In genomic region chr16:52545544-52546262, GRCh38 we compare ENCODE assay signal across 11 cellular contexts. TPM values are rescaled to one million over a fixed set of nuclear protein-coding genes. Genes with fewer than 3 reads are reported as not detected.
DNase-seq lines count a peak whose midpoint lies in the region; ATAC-seq, FAIRE-seq and TF ChIP-seq lines count a peak whose summit lies in the region.
"Had no signal": no experiment of that assay in that cellular context is flagged by ENCODE, and none has a peak within 500 bp of the region (broad histone marks: within the 10 kb centered on the region; RNA-seq: fewer than 3 reads in every experiment).

No MANE protein-coding gene starts in this region.

- 0 to 1% methylated on average over 38 of the region's 38 CpGs for WGBS in lower leg skin, 2 donors
- WGBS in stomach, 5 donors = 2 to 6% (median 3%) methylated on average over 30 to 38 of the region's 38 CpGs

- H3K9me3 ChIP-seq in astrocyte (ENCODE audit: insufficient read depth, low read depth, low read length) (no peaks in the 10 kb centered on the region), stomach (no peaks in the 10 kb centered on the region)

- no peak for TF ChIP-seq POLR2A in lower leg skin (IDR thresholded peaks at IDR 0.05)
- no peak for TF ChIP-seq POLR2A in stomach (IDR thresholded peaks at IDR 0.05)

- H3K4me1 ChIP-seq in astrocyte (ENCODE audit: insufficient read depth, low read length) (peaks cover 4% of the 10 kb centered on the region), stomach (peaks cover 10 to 61% (median 32%) of the 10 kb centered on the region in 4 donors)

- peaks cover 37% of the 10 kb centered on the region for H3K27me3 ChIP-seq in astrocyte (ENCODE audit: insufficient read depth, low read length)
- H3K27me3 ChIP-seq in stomach = peaks cover 0 to 31% (median 12%) of the 10 kb centered on the region in 3 donors

- no peaks in the 10 kb centered on the region for H3K36me3 ChIP-seq in astrocyte (ENCODE audit: insufficient read depth, low read length)
- no peaks in the 10 kb centered on the region for H3K36me3 ChIP-seq in stomach

- H3K27ac Mint-ChIP-seq in astrocyte (ENCODE audit: unreplicated experiment) = no peak overlapping the region
- H3K27ac Mint-ChIP-seq in activated T-helper 1 cell treated with anti-CD3 and anti-CD28 coated beads, Interleukin-12 subunit alpha, Interleukin-12 subunit beta, Interleukin-2, Interleukin-4 antibody, amounts not matched to agents 30 ng/mL and 10 ng/mL and 1 ng/mL, durations not matched to agents 14 hours and 24 hours and 36 hours = no peak overlapping the region

- ATAC-seq in omental fat pad (ENCODE audit: low FRiP score) = no peak

- H3K27ac ChIP-seq in astrocyte (ENCODE audit: low read depth, low read length) = no peak overlapping the region
- peak overlapping the region; percentile 88 to 97 (median 93) for H3K27ac ChIP-seq in stomach

- peak overlapping the region; percentile 40 for H3K4me3 ChIP-seq in astrocyte (ENCODE audit: insufficient read depth, low read depth, low read length)
- H3K4me3 ChIP-seq in lower leg skin (ENCODE audit: low read depth, poor library complexity, severe bottlenecking) = peak overlapping the region; percentile 23
- peak overlapping the region; percentile 68 to 76 (median 74) for H3K4me3 ChIP-seq in stomach

- peak overlapping the region; percentile 9 for H2AFZ ChIP-seq in astrocyte (ENCODE audit: low read depth, low read length)

- DNase-seq in NCI-H1417 (lab: John Stamatoyannopoulos, UW) (peak in 2 of 3 experiments; percentile 65 to 76), NCI-H1417 treated with DMSO at 0.1 percent for 48 hours (lab: John Stamatoyannopoulos, UW) (no peak), astrocyte (ENCODE audit: low read depth) (no peak), lower leg skin (ENCODE audit: low spot score in 2 of 2) (no peak), stomach (no peak), omental fat pad (ENCODE audit: low spot score) (no peak), NCI-H2107 (lab: John Stamatoyannopoulos, UW) (no peak)
- no peak for DNase-seq in activated T-helper 1 cell treated with anti-CD3 and anti-CD28 coated beads, Interleukin-12 subunit alpha, Interleukin-12 subunit beta, Interleukin-2, Interleukin-4 antibody, amounts not matched to agents 30 ng/mL and 10 ng/mL and 1 ng/mL, durations not matched to agents 14 hours and 24 hours and 36 hours (ENCODE audit: low spot score)
- DNase-seq: effector CD4-positive, alpha-beta T cell; NCI-H1930 had no signal

- no peak for TF ChIP-seq CTCF in astrocyte (IDR thresholded peaks at IDR 0.05; ENCODE audit: insufficient read depth, low read depth, low read length)
- no peak for TF ChIP-seq CTCF in lower leg skin (IDR thresholded peaks at IDR 0.05)
- TF ChIP-seq CTCF in stomach (IDR thresholded peaks at IDR 0.05) = no peak
- no peak for TF ChIP-seq CTCF in omental fat pad (IDR thresholded peaks at IDR 0.05)

- no peaks in the 10 kb centered on the region for H4K20me1 ChIP-seq in astrocyte (ENCODE audit: insufficient read depth, low read length)

- peak overlapping the region; percentile 92 for H3K4me3 Mint-ChIP-seq in astrocyte (ENCODE audit: unreplicated experiment)
- H3K4me3 Mint-ChIP-seq in activated T-helper 1 cell treated with anti-CD3 and anti-CD28 coated beads, Interleukin-12 subunit alpha, Interleukin-12 subunit beta, Interleukin-2, Interleukin-4 antibody, amounts not matched to agents 30 ng/mL and 10 ng/mL and 1 ng/mL, durations not matched to agents 14 hours and 24 hours and 36 hours = no peak overlapping the region

- peaks cover 22% of the 10 kb centered on the region for H3K27me3 Mint-ChIP-seq in astrocyte (ENCODE audit: low read depth, unreplicated experiment)
- H3K27me3 Mint-ChIP-seq in activated T-helper 1 cell treated with anti-CD3 and anti-CD28 coated beads, Interleukin-12 subunit alpha, Interleukin-12 subunit beta, Interleukin-2, Interleukin-4 antibody, amounts not matched to agents 30 ng/mL and 10 ng/mL and 1 ng/mL, durations not matched to agents 14 hours and 24 hours and 36 hours (ENCODE audit: insufficient read depth) = peaks cover 40% of the 10 kb centered on the region

- peak overlapping the region; percentile 78 for H3K4me2 ChIP-seq in astrocyte (ENCODE audit: low read length)

- H3K79me2 ChIP-seq in astrocyte (ENCODE audit: insufficient read depth, low read length) = no peaks in the 10 kb centered on the region

- no peak for TF ChIP-seq EP300 in stomach (IDR thresholded peaks at IDR 0.05)

- no peaks in the 10 kb centered on the region for H3K9me3 Mint-ChIP-seq in astrocyte (ENCODE audit: unreplicated experiment)
- no peaks in the 10 kb centered on the region for H3K9me3 Mint-ChIP-seq in activated T-helper 1 cell treated with anti-CD3 and anti-CD28 coated beads, Interleukin-12 subunit alpha, Interleukin-12 subunit beta, Interleukin-2, Interleukin-4 antibody, amounts not matched to agents 30 ng/mL and 10 ng/mL and 1 ng/mL, durations not matched to agents 14 hours and 24 hours and 36 hours

- intact Hi-C loops in lower leg skin (cut with DNase I; ENCODE audit: low total_unique reads) = no loop called here
- intact Hi-C loops in stomach (cut with DNase I; ENCODE audit: low total_unique reads) = no loop called here
- intact Hi-C loops in activated T-helper 1 cell treated with anti-CD3 and anti-CD28 coated beads, Interleukin-12 subunit alpha, Interleukin-12 subunit beta, Interleukin-2, Interleukin-4 antibody, amounts not matched to agents 30 ng/mL and 10 ng/mL and 1 ng/mL, durations not matched to agents 14 hours and 24 hours and 36 hours (cut with micrococcal nuclease) = no loop called here

- peak overlapping the region; percentile 5 for H3K9ac ChIP-seq in astrocyte (ENCODE audit: low read length)

- H3K4me1 Mint-ChIP-seq in astrocyte (ENCODE audit: low read depth, unreplicated experiment) = peaks cover 3% of the 10 kb centered on the region
- no peaks in the 10 kb centered on the region for H3K4me1 Mint-ChIP-seq in activated T-helper 1 cell treated with anti-CD3 and anti-CD28 coated beads, Interleukin-12 subunit alpha, Interleukin-12 subunit beta, Interleukin-2, Interleukin-4 antibody, amounts not matched to agents 30 ng/mL and 10 ng/mL and 1 ng/mL, durations not matched to agents 14 hours and 24 hours and 36 hours (ENCODE audit: low read depth)

- no peaks in the 10 kb centered on the region for H3K36me3 Mint-ChIP-seq in astrocyte (ENCODE audit: low read depth, unreplicated experiment)
- no peaks in the 10 kb centered on the region for H3K36me3 Mint-ChIP-seq in activated T-helper 1 cell treated with anti-CD3 and anti-CD28 coated beads, Interleukin-12 subunit alpha, Interleukin-12 subunit beta, Interleukin-2, Interleukin-4 antibody, amounts not matched to agents 30 ng/mL and 10 ng/mL and 1 ng/mL, durations not matched to agents 14 hours and 24 hours and 36 hours (ENCODE audit: low read depth)

- no peak for FAIRE-seq in astrocyte (lab: Jason Lieb, UNC)
- FAIRE-seq: A204.1 had no signal

RNA-seq across cellular contexts. Expression of gene TOX3, which starts 1.2 kb away (rescaled TPM):
- 1.9 and 2.3 TPM in 2 replicates for total RNA-seq in astrocyte
- 1 to 10 TPM in 3 of 4 donors, under 1 TPM in 1; 0.51 to 3.8 (median 1.9) TPM for total RNA-seq in lower leg skin
- total RNA-seq in stomach = 100 to 1,000 TPM in 1 of 5 donors, 10 to 100 TPM in 2, 1 to 10 TPM in 2; 7.2 to 169 (median 14.2) TPM
- polyA plus RNA-seq in stomach = 10 to 100 TPM in 1 of 3 donors, 1 to 10 TPM in 2; 6.4 to 12.4 (median 9.8) TPM
- total RNA-seq in activated T-helper 1 cell treated with anti-CD3 and anti-CD28 coated beads, Interleukin-12 subunit alpha, Interleukin-12 subunit beta, Interleukin-2, Interleukin-4 antibody, amounts not matched to agents 30 ng/mL and 10 ng/mL and 1 ng/mL, durations not matched to agents 14 hours and 24 hours and 36 hours = not detected in 2 replicates
- 1 to 10 TPM in 1 of 4 donors, not detected in 3; 1.0 TPM for total RNA-seq in omental fat pad

Comparison
In these comparisons a context has a peak if more than half of its experiments do, and no peak if none do; other contexts are left out.
1. DNase-seq: peak in NCI-H1417 (2 of 3); none in NCI-H1417 treated with DMSO at 0.1 percent for 48 hours (single experiment), astrocyte (single experiment), lower leg skin (0 of 2), stomach (single experiment), activated T-helper 1 cell treated with anti-CD3 and anti-CD28 coated beads, Interleukin-12 subunit alpha, Interleukin-12 subunit beta, Interleukin-2, Interleukin-4 antibody, amounts not matched to agents 30 ng/mL and 10 ng/mL and 1 ng/mL, durations not matched to agents 14 hours and 24 hours and 36 hours (single experiment), omental fat pad (single experiment) and NCI-H2107 (single experiment).
2. H3K4me3 ChIP-seq: peak in every context shown above with its lines; median percentile 74 in stomach; 40 in astrocyte; 23 in lower leg skin.